Comparison of ENCODE assay signal across 8 cellular contexts in the genomic region with DNA sequence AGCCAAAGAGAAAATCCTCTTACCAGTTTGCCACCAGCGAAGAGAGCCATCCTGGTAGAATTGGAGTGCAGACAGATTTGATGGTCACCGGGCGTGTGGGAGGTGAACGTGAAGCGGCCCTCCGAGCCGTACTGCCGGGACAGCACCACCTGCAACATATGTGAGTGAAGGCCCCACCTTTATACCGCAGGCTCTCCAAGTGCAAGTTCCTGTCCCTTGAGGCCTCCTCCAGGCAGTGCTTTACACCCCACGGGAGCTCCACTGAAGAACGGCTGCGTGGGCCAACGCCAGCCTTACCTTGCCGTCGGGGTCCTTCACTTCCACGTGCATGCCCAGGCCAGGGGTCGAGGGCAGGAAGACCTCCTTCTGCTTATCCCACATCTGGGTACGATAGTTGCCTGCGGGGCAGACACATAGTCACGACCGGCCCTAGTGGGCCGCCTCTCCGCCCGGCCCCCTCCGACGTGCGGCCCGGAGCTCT. TPM values are rescaled to one million over a fixed set of nuclear protein-coding genes. Genes with fewer than 3 reads are reported as not detected.
DNase-seq lines count a peak whose midpoint lies in the region; ATAC-seq and TF ChIP-seq lines count a peak whose summit lies in the region.

No MANE protein-coding gene starts in this region.

- H3K27me3 ChIP-seq in NT2/D1 (ENCODE audit: insufficient read depth, insufficient read length) (no peaks in the 10 kb centered on the region), left ventricle myocardium inferior (ENCODE audit: low read depth) (no peaks in the 10 kb centered on the region), gastrocnemius medialis (no peaks in the 10 kb centered on the region)

- H3K27ac ChIP-seq in left ventricle myocardium inferior (replicated peaks): peak overlapping the region; percentile 96
- H3K27ac ChIP-seq in gastrocnemius medialis: peak overlapping the region; percentile 95 to 98 (median 97)

- CTCF ChIA-PET in activated naive CD4-positive, alpha-beta T cell treated with anti-CD3 and anti-CD28 coated beads for 36 hours (lab: Charles Lee): interaction anchor here (0.5 to 3.5 kb wide), 4 partner anchors 17 to 265 kb away, joined by 3 to 16 read pairs (median 4); no protein-coding TSS in a partner anchor

- H3K4me3 Mint-ChIP-seq in activated naive CD4-positive, alpha-beta T cell treated with anti-CD3 and anti-CD28 coated beads for 36 hours: peak overlapping the region; percentile 90

- intact Hi-C loops in activated naive CD4-positive, alpha-beta T cell treated with anti-CD3 and anti-CD28 coated beads for 36 hours (cut with micrococcal nuclease): loop anchor here (5.0 kb wide), 1 partner anchor 324 kb away; no protein-coding TSS in a partner anchor
- intact Hi-C loops in left ventricle myocardium inferior (cut with micrococcal nuclease): loop anchor here (10.0 kb wide), 1 partner anchor 263 kb away; a partner anchor contains a TSS
- intact Hi-C loops in gastrocnemius medialis (cut with DNase I; ENCODE audit: low total_unique reads): loop anchor here (5.0 to 10.0 kb wide), 3 partner anchors 166 to 533 kb away; a partner anchor contains a TSS

- DNase-seq in NCI-H1436 (lab: John Stamatoyannopoulos, UW) (peak; percentile 27), NCI-H1436 treated with DMSO at 0.1 percent for 48 hours (lab: John Stamatoyannopoulos, UW) (no peak), NT2/D1 (ENCODE audit: low read depth, low spot score) (no peak), left ventricle myocardium inferior (no peak), gastrocnemius medialis (peak in 1 of 2 donors; percentile 38), NCI-H1694 treated with DMSO at 0.1 percent for 48 hours (lab: John Stamatoyannopoulos, UW) (no peak)
- peak; percentile 73 for DNase-seq in activated naive CD4-positive, alpha-beta T cell treated with anti-CD3 and anti-CD28 coated beads for 36 hours

- TF ChIP-seq POLR2A in gastrocnemius medialis (IDR thresholded peaks at IDR 0.05): no peak

- peak overlapping the region; percentile 87 for H3K27ac Mint-ChIP-seq in activated naive CD4-positive, alpha-beta T cell treated with anti-CD3 and anti-CD28 coated beads for 36 hours

- ATAC-seq in HG02610 (IDR thresholded peaks at IDR 0.05; ENCODE audit: unreplicated experiment) (peak; percentile 27), gastrocnemius medialis (peak; percentile 5 to 7)

- peaks cover 33% of the 10 kb centered on the region for H3K4me1 Mint-ChIP-seq in activated naive CD4-positive, alpha-beta T cell treated with anti-CD3 and anti-CD28 coated beads for 36 hours (ENCODE audit: low read depth)

- no peaks in the 10 kb centered on the region for H3K9me3 ChIP-seq in NT2/D1 (ENCODE audit: insufficient read depth, low read length)
- no peaks in the 10 kb centered on the region for H3K9me3 ChIP-seq in left ventricle myocardium inferior (replicated peaks)
- H3K9me3 ChIP-seq in gastrocnemius medialis: no peaks in the 10 kb centered on the region

- H3K4me3 ChIP-seq in NT2/D1 (ENCODE audit: insufficient read length, low read depth) (peak overlapping the region; percentile 89), left ventricle myocardium inferior (peak overlapping the region; percentile 86), gastrocnemius medialis (peak overlapping the region; percentile 67 to 98 (median 80))

- H3K4me1 ChIP-seq in NT2/D1 (ENCODE audit: insufficient read depth, insufficient read length) (peaks cover 3% of the 10 kb centered on the region), left ventricle myocardium inferior (peaks cover 32% of the 10 kb centered on the region), gastrocnemius medialis (peaks cover 14 to 28% of the 10 kb centered on the region in 2 donors)

- H3K36me3 ChIP-seq in NT2/D1 (ENCODE audit: insufficient read depth, insufficient read length, low read length) (peaks cover 42% of the 10 kb centered on the region), left ventricle myocardium inferior (peaks cover 36% of the 10 kb centered on the region), gastrocnemius medialis (peaks cover 0 to 31% of the 10 kb centered on the region in 2 donors)

- TF ChIP-seq CTCF in left ventricle myocardium inferior (IDR thresholded peaks at IDR 0.05; ENCODE audit: borderline replicate concordance) (no peak), gastrocnemius medialis (IDR thresholded peaks at IDR 0.05 in 4 of 5, conservative IDR thresholded peaks at IDR 0.05 in 1 of 5) (no peak)

- in situ Hi-C loops in gastrocnemius medialis (cut with MboI; ENCODE audit: low sequenced_read_pairs in 4 of 4): loop anchor here (5.0 to 25.0 kb wide), 7 partner anchors 131 to 531 kb away; a partner anchor contains a TSS

- peaks cover 27% of the 10 kb centered on the region for H3K36me3 Mint-ChIP-seq in activated naive CD4-positive, alpha-beta T cell treated with anti-CD3 and anti-CD28 coated beads for 36 hours (ENCODE audit: low read depth)

- H3K9me3 Mint-ChIP-seq in activated naive CD4-positive, alpha-beta T cell treated with anti-CD3 and anti-CD28 coated beads for 36 hours: no peaks in the 10 kb centered on the region

- H3K27me3 Mint-ChIP-seq in activated naive CD4-positive, alpha-beta T cell treated with anti-CD3 and anti-CD28 coated beads for 36 hours (ENCODE audit: low read depth): peaks cover 2% of the 10 kb centered on the region

- peak overlapping the region; percentile 98 for H3K9ac ChIP-seq in NT2/D1 (ENCODE audit: insufficient read length, low read depth)

RNA-seq across cellular contexts. Expression of a gene that starts 0.6 kb away (rescaled TPM):
- 10 to 100 TPM; 77.3 to 81.8 TPM for total RNA-seq in activated naive CD4-positive, alpha-beta T cell treated with anti-CD3 and anti-CD28 coated beads for 36 hours
- 61.9 TPM for total RNA-seq in left ventricle myocardium inferior
- total RNA-seq in gastrocnemius medialis: 100 to 1,000 TPM in 3 of 4 donors, 10 to 100 TPM in 1; 85.8 to 162 (median 101) TPM

RNA-seq across cellular contexts. Expression of a gene that starts 7.8 kb away (rescaled TPM):
- total RNA-seq in activated naive CD4-positive, alpha-beta T cell treated with anti-CD3 and anti-CD28 coated beads for 36 hours: 10 to 100 TPM; 65.8 to 74.0 TPM
- total RNA-seq in left ventricle myocardium inferior: 27.1 TPM
- total RNA-seq in gastrocnemius medialis: 10 to 100 TPM; 57.7 to 73.2 (median 66.1) TPM

RNA-seq across cellular contexts. Expression of a gene that starts 25.0 kb away (rescaled TPM):
- total RNA-seq in activated naive CD4-positive, alpha-beta T cell treated with anti-CD3 and anti-CD28 coated beads for 36 hours: 10 to 100 TPM; 73.9 to 78.4 TPM
- total RNA-seq in left ventricle myocardium inferior: 677 TPM
- total RNA-seq in gastrocnemius medialis: 100 to 1,000 TPM; 224 to 462 (median 396) TPM

RNA-seq across cellular contexts. Expression of a gene that starts 40.3 kb away (rescaled TPM):
- total RNA-seq in activated naive CD4-positive, alpha-beta T cell treated with anti-CD3 and anti-CD28 coated beads for 36 hours: not detected
- total RNA-seq in left ventricle myocardium inferior: 0.19 TPM
- total RNA-seq in gastrocnemius medialis: under 1 TPM in 2 of 4 donors, not detected in 2; 0.04 to 0.07 TPM

Comparison
In these comparisons a context has a peak if more than half of its experiments do, and no peak if none do; other contexts are left out.
1. DNase-seq: peak in NCI-H1436 (single experiment) and activated naive CD4-positive, alpha-beta T cell treated with anti-CD3 and anti-CD28 coated beads for 36 hours (single experiment); none in NCI-H1436 treated with DMSO at 0.1 percent for 48 hours (single experiment), NT2/D1 (single experiment), left ventricle myocardium inferior (single experiment) and NCI-H1694 treated with DMSO at 0.1 percent for 48 hours (single experiment).
2. Peak in every context shown above with its lines, with median percentiles within 50 percentile points of each other: H3K4me3 ChIP-seq.